In genomic region chr11:15967966-15968365, GRCh38 we compare ENCODE assay signal across 10 cellular contexts.
DNase-seq lines count a peak whose midpoint lies in the region; ATAC-seq and TF ChIP-seq lines count a peak whose summit lies in the region.
"Had no signal": no experiment of that assay in that cellular context is flagged by ENCODE, and none has a peak within 500 bp of the region (broad histone marks: within the 10 kb centered on the region; RNA-seq: fewer than 3 reads in every experiment).

No MANE protein-coding gene starts in this region.

- no peaks in the 10 kb centered on the region for H3K36me3 ChIP-seq in ACC112 (ENCODE audit: insufficient read depth, low read length)
- no peaks in the 10 kb centered on the region for H3K36me3 ChIP-seq in PC-3 (ENCODE audit: low read depth, low read length)
- no peaks in the 10 kb centered on the region for H3K36me3 ChIP-seq in neutrophil

- H3K9ac ChIP-seq in PC-3 (ENCODE audit: low read length), result no peak overlapping the region

- H3K4me1 Mint-ChIP-seq in activated CD4-positive, alpha-beta T cell treated with anti-CD3 and anti-CD28 coated beads, Interleukin-2, amount 10 ng/mL, durations not matched to agents 24 days and 14 days, result peaks cover 2% of the 10 kb centered on the region

- H3K27ac Mint-ChIP-seq in activated CD4-positive, alpha-beta T cell treated with anti-CD3 and anti-CD28 coated beads, Interleukin-2, amount 10 ng/mL, durations not matched to agents 24 days and 14 days, result no peak overlapping the region

- H3K79me2 ChIP-seq in ACC112 (ENCODE audit: control insufficient read depth, insufficient read depth, low read length, unreplicated experiment) (no peaks in the 10 kb centered on the region), PC-3 (ENCODE audit: low read length) (no peaks in the 10 kb centered on the region)

- H3K27me3 ChIP-seq in ACC112 (ENCODE audit: insufficient read depth, low read length) (no peaks in the 10 kb centered on the region), PC-3 (ENCODE audit: low read length) (no peaks in the 10 kb centered on the region), neutrophil (no peaks in the 10 kb centered on the region)

- H3K36me3 Mint-ChIP-seq in activated CD4-positive, alpha-beta T cell treated with anti-CD3 and anti-CD28 coated beads, Interleukin-2, amount 10 ng/mL, durations not matched to agents 24 days and 14 days (ENCODE audit: low read depth), result no peaks in the 10 kb centered on the region
- H3K36me3 Mint-ChIP-seq: CD14-positive monocyte had no signal

- POLR2A ChIA-PET in PC-3 (lab: Charles Lee; ENCODE audit: unreplicated experiment), result no interaction called here

- intact Hi-C loops in PC-3 (cut with micrococcal nuclease), result no loop called here
- intact Hi-C loops in activated CD4-positive, alpha-beta T cell treated with anti-CD3 and anti-CD28 coated beads, Interleukin-2, amount 10 ng/mL, durations not matched to agents 24 days and 14 days (cut with micrococcal nuclease), result no loop called here

- TF ChIP-seq POLR2A in erythroblast (IDR thresholded peaks at IDR 0.05; ENCODE audit: low read length), result no peak

- H3K4me1 ChIP-seq in ACC112 (ENCODE audit: control insufficient read depth, insufficient read depth, low read length, unreplicated experiment) (peaks cover 33% of the 10 kb centered on the region), PC-3 (ENCODE audit: insufficient read depth, low read length) (peaks cover 8% of the 10 kb centered on the region), neutrophil (ENCODE audit: control insufficient read depth in 1 of 2, insufficient read depth in 1 of 2, low read depth in 1 of 2, low read length in 1 of 2) (peaks cover 32 to 33% of the 10 kb centered on the region in 2 experiments)

- H2AFZ ChIP-seq in ACC112 (ENCODE audit: low read length, unreplicated experiment) (peak overlapping the region; percentile 53), PC-3 (ENCODE audit: low read length) (peak overlapping the region; percentile 52)

- peak overlapping the region; percentile 98 for H3K27ac ChIP-seq in ACC112 (ENCODE audit: low read depth, low read length)
- H3K27ac ChIP-seq in PC-3 (ENCODE audit: low read length), result no peak overlapping the region
- peak overlapping the region; percentile 90 for H3K27ac ChIP-seq in neutrophil

- no peaks in the 10 kb centered on the region for H4K20me1 ChIP-seq in PC-3 (ENCODE audit: low read length)

- H3K9me2 ChIP-seq in PC-3 (replicated peaks; ENCODE audit: low read length), result no peaks in the 10 kb centered on the region

- H3F3A ChIP-seq in PC-3 (ENCODE audit: low read length, unreplicated experiment), result no peaks in the 10 kb centered on the region

- TF ChIP-seq CTCF in PC-3 (conservative IDR thresholded peaks at IDR 0.05; ENCODE audit: low read depth, low read length) (no peak), neutrophil (IDR thresholded peaks at IDR 0.05) (no peak)

- ATAC-seq in PC-3 (no peak), GM19395 (IDR thresholded peaks at IDR 0.05; ENCODE audit: unreplicated experiment) (no peak)

- CTCF ChIA-PET in PC-3 (lab: Charles Lee), result no interaction called here

- no TSS peak for BruUV-seq in PC-3 (replicated peaks; lab: Mats Ljungman, UMichigan)

- no peaks in the 10 kb centered on the region for H3K9me3 ChIP-seq in PC-3 (ENCODE audit: low read length)
- H3K9me3 ChIP-seq in neutrophil, result no peaks in the 10 kb centered on the region
- H3K9me3 ChIP-seq: mucosa of descending colon had no signal

- no peaks in the 10 kb centered on the region for H3K9me3 Mint-ChIP-seq in activated CD4-positive, alpha-beta T cell treated with anti-CD3 and anti-CD28 coated beads, Interleukin-2, amount 10 ng/mL, durations not matched to agents 24 days and 14 days

- no peaks in the 10 kb centered on the region for H3K27me3 Mint-ChIP-seq in activated CD4-positive, alpha-beta T cell treated with anti-CD3 and anti-CD28 coated beads, Interleukin-2, amount 10 ng/mL, durations not matched to agents 24 days and 14 days

- H3K4me3 ChIP-seq in ACC112 (ENCODE audit: low read depth, low read length) (no peak overlapping the region), PC-3 (ENCODE audit: low read length) (no peak overlapping the region), neutrophil (ENCODE audit: low read depth in 1 of 2, low read length in 1 of 2) (no peak overlapping the region)
- H3K4me3 ChIP-seq: mucosa of descending colon had no signal

- DNase-seq in PC-3, result no peak
- peak; percentile 29 to 59 for DNase-seq in erythroblast (lab: John Stamatoyannopoulos, UW)
- DNase-seq in NCI-H146 treated with DMSO at 0.1 percent for 48 hours (lab: John Stamatoyannopoulos, UW; ENCODE audit: unreplicated experiment), result no peak
- no peak for DNase-seq in putamen (ENCODE audit: low spot score)
- DNase-seq in activated CD4-positive, alpha-beta T cell treated with anti-CD3 and anti-CD28 coated beads, Interleukin-2, amount 10 ng/mL, durations not matched to agents 24 days and 14 days, result no peak
- DNase-seq: mucosa of descending colon had no signal

- no peak overlapping the region for H3K4me2 ChIP-seq in PC-3 (ENCODE audit: low read length)

- no peak overlapping the region for H3K4me3 Mint-ChIP-seq in activated CD4-positive, alpha-beta T cell treated with anti-CD3 and anti-CD28 coated beads, Interleukin-2, amount 10 ng/mL, durations not matched to agents 24 days and 14 days
- H3K4me3 Mint-ChIP-seq: CD14-positive monocyte had no signal

Comparison
In these comparisons a context has a peak if more than half of its experiments do, and no peak if none do; other contexts are left out.
1. DNase-seq: peak in erythroblast (2 of 2); none in PC-3 (single experiment), NCI-H146 treated with DMSO at 0.1 percent for 48 hours (single experiment), putamen (single experiment) and activated CD4-positive, alpha-beta T cell treated with anti-CD3 and anti-CD28 coated beads, Interleukin-2, amount 10 ng/mL, durations not matched to agents 24 days and 14 days (single experiment).